8 cellular contexts compared by ENCODE assay signal in the genomic region with DNA sequence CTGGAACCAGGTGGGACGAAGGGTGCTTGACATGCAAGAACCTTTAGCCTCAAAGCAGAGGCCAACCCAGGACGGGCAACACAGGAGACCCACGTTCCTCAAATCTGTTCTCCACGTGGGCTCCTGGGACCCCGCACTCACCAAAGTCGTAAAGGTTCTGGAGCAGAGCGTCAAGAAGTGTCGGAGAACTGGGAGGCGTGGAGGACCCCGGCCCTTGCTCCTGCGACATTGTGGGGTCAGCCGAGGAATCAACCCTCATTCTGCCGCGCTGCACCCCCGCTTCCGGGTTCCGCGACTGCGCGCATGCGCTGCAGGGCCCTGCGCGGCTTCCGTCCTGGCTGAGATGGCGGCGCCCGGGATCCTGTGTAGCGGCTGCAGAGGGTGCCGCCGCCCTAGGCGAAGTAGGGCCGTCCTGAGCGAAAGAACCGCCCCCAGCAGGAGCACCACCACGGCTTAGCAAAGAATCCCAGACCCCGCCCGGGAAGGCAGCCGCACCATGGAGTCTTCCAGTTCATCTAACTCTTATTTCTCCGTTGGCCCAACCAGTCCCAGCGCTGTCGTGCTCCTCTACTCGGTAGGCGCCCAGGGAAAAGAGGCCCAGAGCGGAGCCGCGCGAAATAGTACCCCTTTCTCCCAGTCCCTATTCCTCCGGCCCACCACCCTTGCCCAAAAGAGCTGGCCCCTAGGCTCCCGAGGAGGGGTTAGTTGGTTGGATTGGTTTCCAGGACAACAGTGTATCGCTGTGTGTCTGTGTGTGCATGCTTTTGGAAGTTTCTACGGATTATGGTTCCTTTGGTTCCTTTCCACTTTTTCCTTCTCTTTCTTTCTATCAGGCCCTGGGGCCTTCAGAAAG. TPM values are rescaled to one million over a fixed set of nuclear protein-coding genes. Genes with fewer than 3 reads are reported as not detected.
DNase-seq lines count a peak whose midpoint lies in the region; FAIRE-seq and TF ChIP-seq lines count a peak whose summit lies in the region.

A gene (plus strand): TSS at position 330 of the 853 bp plus-strand sequence. CDS start 167 bp downstream, at position 497.

- FAIRE-seq in H54 (lab: Jason Lieb, UNC), result no peak

- H3K79me1 ChIP-seq in neuronal stem cell (ENCODE audit: low read depth, low read length), result peaks cover 3% of the 10 kb centered on the region

- no peak within 1 kb of the TSS for H3K4ac ChIP-seq in neuronal stem cell (ENCODE audit: low read length)

- H2AFZ ChIP-seq in neuronal stem cell (ENCODE audit: low read length), result peak within 1 kb of the TSS; percentile 94

- peak; percentile 94 for TF ChIP-seq POLR2A in H54 (IDR thresholded peaks at IDR 0.05; ENCODE audit: low read depth, low read length)

- H3K9ac ChIP-seq in ES-I3 (ENCODE audit: low read depth, low read length) (peak within 1 kb of the TSS; percentile 94), neuronal stem cell (ENCODE audit: low read depth, low read length, poor library complexity) (peak within 1 kb of the TSS; percentile 86), subcutaneous abdominal adipose tissue (ENCODE audit: low read length in 5 of 5) (peak within 1 kb of the TSS; percentile 89 to 98 (median 94))

- H3K4me3 ChIP-seq in SJSA1, result peak within 1 kb of the TSS; percentile 75
- peak within 1 kb of the TSS; percentile 75 to 94 for H3K4me3 ChIP-seq in neuronal stem cell (ENCODE audit: low read length in 2 of 2)
- peak within 1 kb of the TSS; percentile 79 to 98 (median 96) for H3K4me3 ChIP-seq in subcutaneous abdominal adipose tissue (ENCODE audit: low read depth in 1 of 5, low read length in 5 of 5)

- no peak within 1 kb of the TSS for H4K91ac ChIP-seq in neuronal stem cell (ENCODE audit: low read depth, low read length, poor library complexity)

- H2BK5ac ChIP-seq in neuronal stem cell (ENCODE audit: low read length), result no peak within 1 kb of the TSS

- H3K9me3 ChIP-seq in ES-I3 (ENCODE audit: control insufficient read depth, insufficient read depth, low read length) (no peaks in the 10 kb centered on the region), SJSA1 (replicated peaks) (no peaks in the 10 kb centered on the region), neuronal stem cell (replicated peaks in 1 of 2; ENCODE audit: control insufficient read depth in 2 of 2, insufficient read depth in 1 of 2, low read depth in 1 of 2, low read length in 2 of 2) (peaks cover 0 to 2% of the 10 kb centered on the region in 2 donors), subcutaneous abdominal adipose tissue (ENCODE audit: control insufficient read depth in 5 of 5, low read length in 5 of 5) (no peaks in the 10 kb centered on the region)

- H3K27me3 ChIP-seq in SJSA1 (replicated peaks) (no peaks in the 10 kb centered on the region), neuronal stem cell (ENCODE audit: control insufficient read depth in 3 of 3, insufficient read depth in 3 of 3, low read depth in 1 of 3, low read length in 3 of 3) (no peaks in the 10 kb centered on the region), subcutaneous abdominal adipose tissue (ENCODE audit: control insufficient read depth in 5 of 5, insufficient read depth in 4 of 5, low read length in 5 of 5) (no peaks in the 10 kb centered on the region)

- H2BK15ac ChIP-seq in neuronal stem cell (ENCODE audit: low read length), result no peak within 1 kb of the TSS

- H2BK120ac ChIP-seq in neuronal stem cell (ENCODE audit: low read depth, low read length), result no peak within 1 kb of the TSS

- H3K4me2 ChIP-seq in neuronal stem cell (ENCODE audit: insufficient read depth, low read length, poor library complexity, severe bottlenecking), result peak within 1 kb of the TSS; percentile 69

- H4K8ac ChIP-seq in neuronal stem cell (ENCODE audit: low read depth, low read length), result no peak within 1 kb of the TSS

- DNase-seq in H54 (ENCODE audit: insufficient read length, low spot score), result peak; percentile 89
- DNase-seq in M059J (ENCODE audit: low read depth), result peak; percentile 84
- DNase-seq in SJSA1 (ENCODE audit: low read depth in 1 of 2, low spot score in 2 of 2), result peak; percentile 87 to 88
- peak; percentile 81 to 88 (median 85) for DNase-seq in activated naive CD4-positive, alpha-beta T cell (lab: John Stamatoyannopoulos, UW)
- peak; percentile 73 for DNase-seq in foreskin melanocyte
- DNase-seq in neuronal stem cell (ENCODE audit: low spot score), result peak; percentile 87

- H3K4me1 ChIP-seq in ES-I3 (ENCODE audit: insufficient read depth, low read length) (peaks cover 5% of the 10 kb centered on the region; the same call in 1 of the 2 replicates), SJSA1 (replicated peaks) (peaks cover 11% of the 10 kb centered on the region), neuronal stem cell (ENCODE audit: control insufficient read depth in 2 of 2, insufficient read depth in 1 of 2, low read depth in 1 of 2, low read length in 2 of 2) (peaks cover 3 to 7% of the 10 kb centered on the region in 2 donors), subcutaneous abdominal adipose tissue (ENCODE audit: control insufficient read depth in 5 of 5, insufficient read depth in 5 of 5, low read length in 5 of 5) (peaks cover 2 to 66% (median 57%) of the 10 kb centered on the region in 5 donors)

- peak within 1 kb of the TSS; percentile 58 for H3K27ac ChIP-seq in SJSA1
- H3K27ac ChIP-seq in neuronal stem cell (replicated peaks; ENCODE audit: low read length), result peak within 1 kb of the TSS; percentile 56
- peak within 1 kb of the TSS; percentile 80 for H3K27ac ChIP-seq in subcutaneous abdominal adipose tissue (ENCODE audit: low read depth, low read length)

- peak within 1 kb of the TSS; percentile 91 for H3K18ac ChIP-seq in neuronal stem cell (ENCODE audit: low read length)

- H3K23ac ChIP-seq in neuronal stem cell (ENCODE audit: low read depth, low read length, poor library complexity), result peak within 1 kb of the TSS; percentile 90

- no peak within 1 kb of the TSS for H2BK12ac ChIP-seq in neuronal stem cell (ENCODE audit: low read length)

- no CpG with 5 or more reads among the region's 51 CpGs for WGBS in neuronal stem cell (ENCODE audit: extremely low coverage in 2 of 2, insufficient read length in 2 of 2, insufficient replicate concordance in 1 of 2), 2 donors

- H3K36me3 ChIP-seq in ES-I3 (ENCODE audit: insufficient read depth, low read length), result no peaks in the 10 kb centered on the region; the same call in none of the 2 replicates
- H3K36me3 ChIP-seq in SJSA1, result peaks cover 25% of the 10 kb centered on the region
- H3K36me3 ChIP-seq in neuronal stem cell (replicated peaks in 1 of 2; ENCODE audit: control insufficient read depth in 2 of 2, insufficient read depth in 2 of 2, low read length in 2 of 2), result peaks cover 10 to 35% of the 10 kb centered on the region in 2 donors
- peaks cover 0 to 16% (median 14%) of the 10 kb centered on the region in 5 donors for H3K36me3 ChIP-seq in subcutaneous abdominal adipose tissue (ENCODE audit: control insufficient read depth in 5 of 5, insufficient read depth in 5 of 5, low read length in 5 of 5)

- peak within 1 kb of the TSS; percentile 47 for H3K14ac ChIP-seq in neuronal stem cell (ENCODE audit: low read length)

- no peak within 1 kb of the TSS for H2AK5ac ChIP-seq in neuronal stem cell (ENCODE audit: low read depth, low read length)

RNA-seq across cellular contexts. Expression of the gene that starts here (rescaled TPM):
- 43.8 and 55.4 TPM in 2 replicates for total RNA-seq in M059J (2014; rRNA removed; shearing (Covaris generic))
- total RNA-seq in SJSA1 (2014; rRNA removed; shearing (Covaris generic)), result 71.9 and 80.1 TPM in 2 replicates
- polyA plus RNA-seq in neuronal stem cell (2013, experiment 1 of 2), result 68.5 TPM
- 70.8 TPM for polyA plus RNA-seq in neuronal stem cell (2013, experiment 2 of 2)

Comparison
In these comparisons a context has a peak if more than half of its experiments do, and no peak if none do; other contexts are left out.
1. Peak in every context shown above with its lines: DNase-seq, H3K4me3 ChIP-seq and H3K27ac ChIP-seq.